18 cellular contexts compared by ENCODE assay signal in genomic region chr12:15596174-15596573, GRCh38.
"Had no signal": no experiment of that assay in that cellular context is flagged by ENCODE, and none has a peak within 500 bp of the region (broad histone marks: within the 10 kb centered on the region; RNA-seq: fewer than 3 reads in every experiment).

No MANE protein-coding gene starts in this region.

- H2AFZ ChIP-seq: hepatocyte had no signal

- H3K36me3 ChIP-seq: esophagus muscularis mucosa, ovary, sigmoid colon had no signal

- ATAC-seq: naive thymus-derived CD4-positive, alpha-beta T cell; stimulated activated naive B cell treated with anti-CD40 and anti-IgM and Interleukin-4, amounts not matched to agents 10 μg/mL and 1 μg/mL and 100 μg/mL, for 72 hours; T-cell had no signal

- H3K9me3 ChIP-seq: esophagus muscularis mucosa, ovary, sigmoid colon had no signal

- H3K27me3 Mint-ChIP-seq: activated B cell treated with CpG ODN at 0.5 μM for 24 hours; activated CD4-positive, alpha-beta memory T cell treated with anti-CD3 and anti-CD28 coated beads for 36 hours; memory B cell; naive thymus-derived CD4-positive, alpha-beta T cell; stimulated activated naive B cell treated with anti-CD40 and anti-IgM and Interleukin-4, amounts not matched to agents 10 μg/mL and 1 μg/mL and 100 μg/mL, for 72 hours; T-cell had no signal

- H3K4me3 ChIP-seq: esophagus muscularis mucosa, hepatocyte, ovary, sigmoid colon had no signal

- DNase-seq: activated B cell treated with CpG ODN at 0.5 μM for 24 hours; activated CD4-positive, alpha-beta memory T cell treated with anti-CD3 and anti-CD28 coated beads for 36 hours; activated CD4-positive, alpha-beta T cell treated with anti-CD3 and anti-CD28 coated beads for 4 hours; activated T-cell treated with anti-CD3 and anti-CD28 coated beads for 4 hours; cerebellar nuclear complex; cortex of kidney; effector CD4-positive, alpha-beta T cell; naive thymus-derived CD4-positive, alpha-beta T cell; ovary; sigmoid colon; stimulated activated naive B cell treated with anti-CD40 and anti-IgM and Interleukin-4, amounts not matched to agents 10 μg/mL and 1 μg/mL and 100 μg/mL, for 72 hours; T-cell had no signal

- H3K27ac Mint-ChIP-seq: activated B cell treated with CpG ODN at 0.5 μM for 24 hours; activated CD4-positive, alpha-beta memory T cell treated with anti-CD3 and anti-CD28 coated beads for 36 hours; activated naive CD8-positive, alpha-beta T cell; activated T-helper 1 cell treated with anti-CD3 and anti-CD28 coated beads, Interleukin-12 subunit alpha, Interleukin-12 subunit beta, Interleukin-2, Interleukin-4 antibody, amounts not matched to agents 30 ng/mL and 10 ng/mL and 1 ng/mL, durations not matched to agents 14 hours and 24 hours and 36 hours; stimulated activated naive B cell treated with anti-CD40 and anti-IgM and Interleukin-4, amounts not matched to agents 10 μg/mL and 1 μg/mL and 100 μg/mL, for 72 hours; T-cell had no signal

- H3K27ac ChIP-seq: hepatocyte, ovary, sigmoid colon had no signal

- H3K4me2 ChIP-seq: hepatocyte had no signal

- H3K4me3 Mint-ChIP-seq: activated B cell treated with CpG ODN at 0.5 μM for 24 hours; activated CD4-positive, alpha-beta memory T cell treated with anti-CD3 and anti-CD28 coated beads for 36 hours; activated naive CD8-positive, alpha-beta T cell; activated T-helper 1 cell treated with anti-CD3 and anti-CD28 coated beads, Interleukin-12 subunit alpha, Interleukin-12 subunit beta, Interleukin-2, Interleukin-4 antibody, amounts not matched to agents 30 ng/mL and 10 ng/mL and 1 ng/mL, durations not matched to agents 14 hours and 24 hours and 36 hours; memory B cell; naive thymus-derived CD4-positive, alpha-beta T cell; stimulated activated naive B cell treated with anti-CD40 and anti-IgM and Interleukin-4, amounts not matched to agents 10 μg/mL and 1 μg/mL and 100 μg/mL, for 72 hours; T-cell had no signal

- FAIRE-seq: bronchial epithelial cell had no signal

- H3K27me3 ChIP-seq: esophagus muscularis mucosa, hepatocyte, ovary, sigmoid colon had no signal

- H3K4me1 Mint-ChIP-seq: activated B cell treated with CpG ODN at 0.5 μM for 24 hours; naive thymus-derived CD4-positive, alpha-beta T cell; T-cell had no signal

- H3K9me3 Mint-ChIP-seq: activated B cell treated with CpG ODN at 0.5 μM for 24 hours; activated CD4-positive, alpha-beta memory T cell treated with anti-CD3 and anti-CD28 coated beads for 36 hours; activated T-helper 1 cell treated with anti-CD3 and anti-CD28 coated beads, Interleukin-12 subunit alpha, Interleukin-12 subunit beta, Interleukin-2, Interleukin-4 antibody, amounts not matched to agents 30 ng/mL and 10 ng/mL and 1 ng/mL, durations not matched to agents 14 hours and 24 hours and 36 hours; memory B cell; naive thymus-derived CD4-positive, alpha-beta T cell; stimulated activated naive B cell treated with anti-CD40 and anti-IgM and Interleukin-4, amounts not matched to agents 10 μg/mL and 1 μg/mL and 100 μg/mL, for 72 hours; T-cell had no signal

- H3K36me3 Mint-ChIP-seq: activated CD4-positive, alpha-beta memory T cell treated with anti-CD3 and anti-CD28 coated beads for 36 hours had no signal
